9 cellular contexts compared by ENCODE assay signal in genomic region chr21:28832013-28832714, GRCh38.
A peak's percentile ranks its signal among the peaks of the same experiment; 100 is the strongest.
DNase-seq lines count a peak whose midpoint lies in the region; ATAC-seq and TF ChIP-seq lines count a peak whose summit lies in the region.
"Had no signal": no experiment of that assay in that cellular context is flagged by ENCODE, and none has a peak within 500 bp of the region (broad histone marks: within the 10 kb centered on the region; RNA-seq: fewer than 3 reads in every experiment).

No MANE protein-coding gene starts in this region.

- DNase-seq in ELR (ENCODE audit: low read depth): peak; percentile 77
- peak; percentile 77 for DNase-seq in HT1080 (ENCODE audit: low read depth)
- peak; percentile 13 for DNase-seq in activated gamma-delta T cell treated with anti-CD3 and anti-CD28 coated beads, Interleukin-2, amount 50 U/mL, for 16 hours (ENCODE audit: low read depth)
- no peak for DNase-seq in right lobe of liver
- no peak for DNase-seq in NCI-H1092 (lab: John Stamatoyannopoulos, UW)
- DNase-seq in COLO668 (lab: John Stamatoyannopoulos, UW; ENCODE audit: unreplicated experiment): no peak
- no peak for DNase-seq in iPS-NIHi11 (ENCODE audit: low spot score)

- TF ChIP-seq POLR2A in right lobe of liver (IDR thresholded peaks at IDR 0.05): no peak

- 63% methylated on average over 1 of the region's 1 CpG for WGBS in right lobe of liver (ENCODE audit: insufficient coverage, low coverage, low lambda C conversion rate, missing lambda C conversion rate)

- TF ChIP-seq CTCF in right lobe of liver (IDR thresholded peaks at IDR 0.05): no peak

- no peak overlapping the region for H3K4me3 ChIP-seq in right lobe of liver
- H3K4me3 ChIP-seq: SK-N-MC had no signal

- ATAC-seq in right lobe of liver: peak in 3 of 4 donors; percentile 26 to 46 (median 29)
- no peak for ATAC-seq in HG03108 (IDR thresholded peaks at IDR 0.05; ENCODE audit: unreplicated experiment)

- H3K9me3 ChIP-seq in right lobe of liver: no peaks in the 10 kb centered on the region

- no peaks in the 10 kb centered on the region for H3K27me3 ChIP-seq in right lobe of liver

- no peak overlapping the region for H3K27ac ChIP-seq in right lobe of liver
- H3K27ac ChIP-seq: SK-N-MC had no signal

- intact Hi-C loops in right lobe of liver (cut with DNase I): no loop called here

- no peaks in the 10 kb centered on the region for H3K36me3 ChIP-seq in right lobe of liver

- H3K4me1 ChIP-seq in right lobe of liver: no peaks in the 10 kb centered on the region

Comparison
In these comparisons a context has a peak if more than half of its experiments do, and no peak if none do; other contexts are left out.
1. DNase-seq: peak in ELR (single experiment), HT1080 (single experiment) and activated gamma-delta T cell treated with anti-CD3 and anti-CD28 coated beads, Interleukin-2, amount 50 U/mL, for 16 hours (single experiment); none in right lobe of liver (0 of 3), NCI-H1092 (single experiment), COLO668 (single experiment) and iPS-NIHi11 (single experiment).